In the genomic region with DNA sequence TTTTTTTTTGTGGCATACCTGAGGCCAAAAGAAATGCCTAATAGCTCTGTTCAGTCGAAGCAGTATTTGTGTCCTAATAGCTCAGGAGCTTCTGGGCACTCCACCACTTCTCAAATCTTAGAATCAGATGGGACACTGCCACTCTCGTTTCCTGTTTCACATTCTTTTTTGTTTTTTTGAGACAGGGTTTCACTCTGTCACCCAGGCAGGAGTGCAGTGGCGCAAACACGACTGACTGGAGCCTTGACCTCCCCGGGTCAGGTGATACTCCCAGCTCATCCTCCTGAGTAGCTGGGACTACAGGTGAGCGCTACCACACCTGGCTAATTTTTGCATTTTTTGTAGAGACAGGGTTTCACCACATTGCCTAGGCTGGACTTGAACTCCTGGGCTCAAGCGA, we compare ENCODE assay signal across 13 cellular contexts. TPM values are rescaled to one million over a fixed set of nuclear protein-coding genes. Genes with fewer than 3 reads are reported as not detected.
DNase-seq lines count a peak whose midpoint lies in the region; ATAC-seq and TF ChIP-seq lines count a peak whose summit lies in the region.
"Had no signal": no experiment of that assay in that cellular context is flagged by ENCODE, and none has a peak within 500 bp of the region (broad histone marks: within the 10 kb centered on the region; RNA-seq: fewer than 3 reads in every experiment).

No MANE protein-coding gene starts in this region.

- ATAC-seq in GM19395 (IDR thresholded peaks at IDR 0.05; ENCODE audit: unreplicated experiment) (peak; percentile 57), HG03139 (IDR thresholded peaks at IDR 0.05; ENCODE audit: unreplicated experiment) (peak; percentile 49), WTC11 (no peak)
- ATAC-seq in CD4-positive, alpha-beta T cell (ENCODE audit: poor library complexity), result no peak

- H3K27ac Mint-ChIP-seq in CD14-positive monocyte, result peak overlapping the region; percentile 71 to 89 (median 81)
- peak overlapping the region; percentile 52 for H3K27ac Mint-ChIP-seq in WTC11
- H3K27ac Mint-ChIP-seq in CD4-positive, alpha-beta T cell, result no peak overlapping the region

- H3K27ac ChIP-seq in CD4-positive, alpha-beta T cell (ENCODE audit: low read depth, low read length), result no peak overlapping the region
- H3K27ac ChIP-seq: esophagus muscularis mucosa, suprapubic skin had no signal

- no peaks in the 10 kb centered on the region for H3K27me3 ChIP-seq in CD4-positive, alpha-beta T cell (ENCODE audit: control insufficient read depth, insufficient read depth, low read length)
- H3K27me3 ChIP-seq: esophagus muscularis mucosa, suprapubic skin had no signal

- CTCF ChIA-PET in WTC11 (lab: Charles Lee), result interaction anchor here (0.6 to 1.4 kb wide), 4 partner anchors 39 to 154 kb away, joined by 3 to 7 read pairs (median 4); no protein-coding TSS in a partner anchor
- CTCF ChIA-PET in CD4-positive, alpha-beta T cell (lab: Charles Lee), result no interaction called here

- no peak for TF ChIP-seq CTCF in CD14-positive monocyte (IDR thresholded peaks at IDR 0.05)
- no peak for TF ChIP-seq CTCF in WTC11 (IDR thresholded peaks at IDR 0.05)
- no peak for TF ChIP-seq CTCF in CD4-positive, alpha-beta T cell (IDR thresholded peaks at IDR 0.05)

- intact Hi-C loops in CD14-positive monocyte (cut with micrococcal nuclease), result loop anchor here in 1 of 2 donors (10.0 kb wide), 1 partner anchor 53 kb away; a partner anchor contains a TSS
- intact Hi-C loops in CD4-positive, alpha-beta T cell (cut with DNase I, micrococcal nuclease), result loop anchor here (10.0 kb wide), 1 partner anchor 123 kb away; a partner anchor contains a TSS

- H3K36me3 Mint-ChIP-seq in CD14-positive monocyte, result peaks cover 0 to 5% of the 10 kb centered on the region in 2 donors
- no peaks in the 10 kb centered on the region for H3K36me3 Mint-ChIP-seq in WTC11
- no peaks in the 10 kb centered on the region for H3K36me3 Mint-ChIP-seq in CD4-positive, alpha-beta T cell (ENCODE audit: low read depth)

- H3K4me3 Mint-ChIP-seq in CD14-positive monocyte (peak overlapping the region in 1 of 2 donors; percentile 46), WTC11 (no peak overlapping the region)
- no peak overlapping the region for H3K4me3 Mint-ChIP-seq in CD4-positive, alpha-beta T cell

- DNase-seq in CD14-positive monocyte (ENCODE audit: low spot score) (no peak), WTC11 (ENCODE audit: low spot score) (no peak), middle frontal gyrus (ENCODE audit: extremely low spot score, low spot score) (no peak), activated gamma-delta T cell (lab: John Stamatoyannopoulos, UW) (no peak), SHP77 treated with DMSO at 0.1 percent for 48 hours (lab: John Stamatoyannopoulos, UW) (no peak)
- no peak for DNase-seq in CD4-positive, alpha-beta T cell
- DNase-seq: NCI-H1436; OCI-M1; stimulated activated CD4-positive, alpha-beta T cell treated with anti-CD3 and anti-CD28 coated beads, Interleukin-4, amount 100 ng/mL, for 24 hours had no signal

- peaks cover 68% of the 10 kb centered on the region for H3K4me1 Mint-ChIP-seq in CD14-positive monocyte
- H3K4me1 Mint-ChIP-seq in WTC11, result peaks cover 21% of the 10 kb centered on the region
- H3K4me1 Mint-ChIP-seq in CD4-positive, alpha-beta T cell (ENCODE audit: low read depth), result peaks cover 82% of the 10 kb centered on the region

- POLR2A ChIA-PET in WTC11 (lab: Charles Lee), result no interaction called here
- POLR2A ChIA-PET in CD4-positive, alpha-beta T cell (lab: Charles Lee), result no interaction called here

- H3K9me3 Mint-ChIP-seq in CD14-positive monocyte (no peaks in the 10 kb centered on the region), WTC11 (no peaks in the 10 kb centered on the region)
- no peaks in the 10 kb centered on the region for H3K9me3 Mint-ChIP-seq in CD4-positive, alpha-beta T cell

- H3K27me3 Mint-ChIP-seq in CD14-positive monocyte (ENCODE audit: low read depth in 3 of 3) (peaks cover 0 to 2% (median 0%) of the 10 kb centered on the region in 3 donors), WTC11 (ENCODE audit: low read depth) (no peaks in the 10 kb centered on the region)
- H3K27me3 Mint-ChIP-seq in CD4-positive, alpha-beta T cell, result no peaks in the 10 kb centered on the region

- H3K9me3 ChIP-seq in CD4-positive, alpha-beta T cell (ENCODE audit: control insufficient read depth, low read length), result no peaks in the 10 kb centered on the region
- H3K9me3 ChIP-seq: esophagus muscularis mucosa, suprapubic skin had no signal

TF ChIP-seq in WTC11, 78 proteins besides CTCF, POLR2A, EP300 and RAD21 (continues in another document):
- no peak for TF ChIP-seq GRHL2 (CRISPR knock-in tag; IDR thresholded peaks at IDR 0.05; ENCODE audit: insufficient replicate concordance, severe bottlenecking)
- TF ChIP-seq, protein P1, sequence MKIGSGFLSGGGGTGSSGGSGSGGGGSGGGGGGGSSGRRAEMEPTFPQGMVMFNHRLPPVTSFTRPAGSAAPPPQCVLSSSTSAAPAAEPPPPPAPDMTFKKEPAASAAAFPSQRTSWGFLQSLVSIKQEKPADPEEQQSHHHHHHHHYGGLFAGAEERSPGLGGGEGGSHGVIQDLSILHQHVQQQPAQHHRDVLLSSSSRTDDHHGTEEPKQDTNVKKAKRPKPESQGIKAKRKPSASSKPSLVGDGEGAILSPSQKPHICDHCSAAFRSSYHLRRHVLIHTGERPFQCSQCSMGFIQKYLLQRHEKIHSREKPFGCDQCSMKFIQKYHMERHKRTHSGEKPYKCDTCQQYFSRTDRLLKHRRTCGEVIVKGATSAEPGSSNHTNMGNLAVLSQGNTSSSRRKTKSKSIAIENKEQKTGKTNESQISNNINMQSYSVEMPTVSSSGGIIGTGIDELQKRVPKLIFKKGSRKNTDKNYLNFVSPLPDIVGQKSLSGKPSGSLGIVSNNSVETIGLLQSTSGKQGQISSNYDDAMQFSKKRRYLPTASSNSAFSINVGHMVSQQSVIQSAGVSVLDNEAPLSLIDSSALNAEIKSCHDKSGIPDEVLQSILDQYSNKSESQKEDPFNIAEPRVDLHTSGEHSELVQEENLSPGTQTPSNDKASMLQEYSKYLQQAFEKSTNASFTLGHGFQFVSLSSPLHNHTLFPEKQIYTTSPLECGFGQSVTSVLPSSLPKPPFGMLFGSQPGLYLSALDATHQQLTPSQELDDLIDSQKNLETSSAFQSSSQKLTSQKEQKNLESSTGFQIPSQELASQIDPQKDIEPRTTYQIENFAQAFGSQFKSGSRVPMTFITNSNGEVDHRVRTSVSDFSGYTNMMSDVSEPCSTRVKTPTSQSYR (CRISPR knock-in tag; IDR thresholded peaks at IDR 0.05), result no peak
- TF ChIP-seq, protein P2, sequence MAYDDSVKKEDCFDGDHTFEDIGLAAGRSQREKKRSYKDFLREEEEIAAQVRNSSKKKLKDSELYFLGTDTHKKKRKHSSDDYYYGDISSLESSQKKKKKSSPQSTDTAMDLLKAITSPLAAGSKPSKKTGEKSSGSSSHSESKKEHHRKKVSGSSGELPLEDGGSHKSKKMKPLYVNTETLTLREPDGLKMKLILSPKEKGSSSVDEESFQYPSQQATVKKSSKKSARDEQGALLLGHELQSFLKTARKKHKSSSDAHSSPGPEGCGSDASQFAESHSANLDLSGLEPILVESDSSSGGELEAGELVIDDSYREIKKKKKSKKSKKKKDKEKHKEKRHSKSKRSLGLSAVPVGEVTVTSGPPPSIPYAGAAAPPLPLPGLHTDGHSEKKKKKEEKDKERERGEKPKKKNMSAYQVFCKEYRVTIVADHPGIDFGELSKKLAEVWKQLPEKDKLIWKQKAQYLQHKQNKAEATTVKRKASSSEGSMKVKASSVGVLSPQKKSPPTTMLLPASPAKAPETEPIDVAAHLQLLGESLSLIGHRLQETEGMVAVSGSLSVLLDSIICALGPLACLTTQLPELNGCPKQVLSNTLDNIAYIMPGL (CRISPR knock-in tag; IDR thresholded peaks at IDR 0.05), result no peak
- no peak for TF ChIP-seq NFE2L1 (CRISPR knock-in tag; IDR thresholded peaks at IDR 0.05)
- no peak for TF ChIP-seq NFATC4 (CRISPR knock-in tag; IDR thresholded peaks at IDR 0.05)
- TF ChIP-seq, protein P3, sequence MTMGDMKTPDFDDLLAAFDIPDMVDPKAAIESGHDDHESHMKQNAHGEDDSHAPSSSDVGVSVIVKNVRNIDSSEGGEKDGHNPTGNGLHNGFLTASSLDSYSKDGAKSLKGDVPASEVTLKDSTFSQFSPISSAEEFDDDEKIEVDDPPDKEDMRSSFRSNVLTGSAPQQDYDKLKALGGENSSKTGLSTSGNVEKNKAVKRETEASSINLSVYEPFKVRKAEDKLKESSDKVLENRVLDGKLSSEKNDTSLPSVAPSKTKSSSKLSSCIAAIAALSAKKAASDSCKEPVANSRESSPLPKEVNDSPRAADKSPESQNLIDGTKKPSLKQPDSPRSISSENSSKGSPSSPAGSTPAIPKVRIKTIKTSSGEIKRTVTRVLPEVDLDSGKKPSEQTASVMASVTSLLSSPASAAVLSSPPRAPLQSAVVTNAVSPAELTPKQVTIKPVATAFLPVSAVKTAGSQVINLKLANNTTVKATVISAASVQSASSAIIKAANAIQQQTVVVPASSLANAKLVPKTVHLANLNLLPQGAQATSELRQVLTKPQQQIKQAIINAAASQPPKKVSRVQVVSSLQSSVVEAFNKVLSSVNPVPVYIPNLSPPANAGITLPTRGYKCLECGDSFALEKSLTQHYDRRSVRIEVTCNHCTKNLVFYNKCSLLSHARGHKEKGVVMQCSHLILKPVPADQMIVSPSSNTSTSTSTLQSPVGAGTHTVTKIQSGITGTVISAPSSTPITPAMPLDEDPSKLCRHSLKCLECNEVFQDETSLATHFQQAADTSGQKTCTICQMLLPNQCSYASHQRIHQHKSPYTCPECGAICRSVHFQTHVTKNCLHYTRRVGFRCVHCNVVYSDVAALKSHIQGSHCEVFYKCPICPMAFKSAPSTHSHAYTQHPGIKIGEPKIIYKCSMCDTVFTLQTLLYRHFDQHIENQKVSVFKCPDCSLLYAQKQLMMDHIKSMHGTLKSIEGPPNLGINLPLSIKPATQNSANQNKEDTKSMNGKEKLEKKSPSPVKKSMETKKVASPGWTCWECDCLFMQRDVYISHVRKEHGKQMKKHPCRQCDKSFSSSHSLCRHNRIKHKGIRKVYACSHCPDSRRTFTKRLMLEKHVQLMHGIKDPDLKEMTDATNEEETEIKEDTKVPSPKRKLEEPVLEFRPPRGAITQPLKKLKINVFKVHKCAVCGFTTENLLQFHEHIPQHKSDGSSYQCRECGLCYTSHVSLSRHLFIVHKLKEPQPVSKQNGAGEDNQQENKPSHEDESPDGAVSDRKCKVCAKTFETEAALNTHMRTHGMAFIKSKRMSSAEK (CRISPR knock-in tag; IDR thresholded peaks at IDR 0.05; ENCODE audit: borderline replicate concordance), result no peak
- TF ChIP-seq ZBTB21 (CRISPR knock-in tag; IDR thresholded peaks at IDR 0.05; ENCODE audit: borderline replicate concordance), result no peak

RNA-seq across cellular contexts. Expression of a gene that starts 52.7 kb away (rescaled TPM):
- polyA plus RNA-seq in CD14-positive monocyte, result 10 to 100 TPM; 14.5 to 18.6 TPM
- total RNA-seq in WTC11 (2021), result 32.5 to 35.5 TPM (median 33.8 TPM) in 3 replicates
- total RNA-seq in CD4-positive, alpha-beta T cell, result 10 to 100 TPM; 38.3 to 43.4 TPM

Comparison
In these comparisons a context has a peak if more than half of its experiments do, and no peak if none do; other contexts are left out.
1. ATAC-seq: peak in GM19395 (single experiment) and HG03139 (single experiment); none in WTC11 (single experiment) and CD4-positive, alpha-beta T cell (single experiment).